Comparison of ENCODE assay signal across 13 cellular contexts in genomic region chr14:67221248-67221981, GRCh38. TPM values are rescaled to one million over a fixed set of nuclear protein-coding genes. Genes with fewer than 3 reads are reported as not detected.
DNase-seq lines count a peak whose midpoint lies in the region; ATAC-seq, FAIRE-seq and TF ChIP-seq lines count a peak whose summit lies in the region.
"Had no signal": no experiment of that assay in that cellular context is flagged by ENCODE, and none has a peak within 500 bp of the region (broad histone marks: within the 10 kb centered on the region; RNA-seq: fewer than 3 reads in every experiment).

No MANE protein-coding gene starts in this region.

- no peak overlapping the region for H3K56ac ChIP-seq in mesendoderm (ENCODE audit: low read length)

- H2BK5ac ChIP-seq in mesendoderm (ENCODE audit: low read length), result no peak overlapping the region

- no peak overlapping the region for H3K4me3 ChIP-seq in AG10803 (ENCODE audit: low read length)
- no peak overlapping the region for H3K4me3 ChIP-seq in bronchial epithelial cell (ENCODE audit: low read depth, low read length)
- no peak overlapping the region for H3K4me3 ChIP-seq in mesendoderm (ENCODE audit: low read length)
- no peak overlapping the region for H3K4me3 ChIP-seq in dorsolateral prefrontal cortex
- H3K4me3 ChIP-seq in kidney (ENCODE audit: low read length in 2 of 2), result no peak overlapping the region
- H3K4me3 ChIP-seq: gastrocnemius medialis had no signal

- no peak for FAIRE-seq in bronchial epithelial cell (lab: Jason Lieb, UNC)
- no peak for FAIRE-seq in kidney (lab: Jason Lieb, UNC)

- H3K27me3 ChIP-seq in bronchial epithelial cell (ENCODE audit: control insufficient read depth, insufficient read depth, low read length) (no peaks in the 10 kb centered on the region), mesendoderm (ENCODE audit: insufficient read depth, low read length, poor library complexity) (no peaks in the 10 kb centered on the region), dorsolateral prefrontal cortex (no peaks in the 10 kb centered on the region)
- H3K27me3 ChIP-seq: gastrocnemius medialis had no signal

- H2AK5ac ChIP-seq in mesendoderm (ENCODE audit: low read length), result no peak overlapping the region

- H3K79me2 ChIP-seq in mesendoderm (ENCODE audit: control insufficient read depth, insufficient read depth, low read length), result no peaks in the 10 kb centered on the region

- H3K4ac ChIP-seq in mesendoderm (ENCODE audit: low read depth, low read length), result no peak overlapping the region

- DNase-seq in AG10803 (ENCODE audit: low read depth) (peak; percentile 86), LHCN-M2 (ENCODE audit: low read depth) (peak; percentile 71), bronchial epithelial cell (ENCODE audit: low read depth) (peak; percentile 42), mesendoderm (peak; percentile 5), dorsolateral prefrontal cortex (no peak), left ventricle myocardium superior (no peak), kidney (no peak)
- DNase-seq: activated CD4-positive, alpha-beta T cell treated with anti-CD3 and anti-CD28 coated beads for 36 hours; activated naive CD4-positive, alpha-beta T cell; gastrocnemius medialis; NCI-H146 had no signal

- H3K18ac ChIP-seq in mesendoderm (ENCODE audit: low read length), result no peak overlapping the region

- no peaks in the 10 kb centered on the region for H3K79me1 ChIP-seq in mesendoderm (ENCODE audit: low read length)

- H2BK120ac ChIP-seq in mesendoderm (ENCODE audit: low read depth, low read length), result no peak overlapping the region

- ATAC-seq in HG02588 (IDR thresholded peaks at IDR 0.05; ENCODE audit: unreplicated experiment) (no peak), left ventricle myocardium superior (no peak)
- ATAC-seq: activated CD4-positive, alpha-beta T cell treated with anti-CD3 and anti-CD28 coated beads for 36 hours; gastrocnemius medialis; stimulated activated memory B cell treated with anti-CD40 and anti-IgM and Interleukin-4, amounts not matched to agents 10 μg/mL and 1 μg/mL and 100 μg/mL, for 72 hours had no signal

- H3K4me1 ChIP-seq in mesendoderm (ENCODE audit: control insufficient read depth, low read depth, low read length) (no peaks in the 10 kb centered on the region), kidney (ENCODE audit: control insufficient read depth in 1 of 2, insufficient read depth in 1 of 2, low read depth in 1 of 2, low read length in 2 of 2) (no peaks in the 10 kb centered on the region)
- H3K4me1 ChIP-seq: gastrocnemius medialis had no signal

- intact Hi-C loops in dorsolateral prefrontal cortex (cut with DNase I) (no loop called here), left ventricle myocardium superior (cut with micrococcal nuclease) (no loop called here), kidney (cut with DNase I) (no loop called here)

- no peak overlapping the region for H2BK15ac ChIP-seq in mesendoderm (replicated peaks; ENCODE audit: low read depth)

- H3K9ac ChIP-seq in mesendoderm (ENCODE audit: low read length), result no peak overlapping the region
- H3K9ac ChIP-seq in kidney (ENCODE audit: low read length in 2 of 2), result no peak overlapping the region

- no peak overlapping the region for H4K5ac ChIP-seq in mesendoderm (ENCODE audit: low read length)

- TF ChIP-seq CTCF in AG10803 (conservative IDR thresholded peaks at IDR 0.05; ENCODE audit: low read length) (no peak), bronchial epithelial cell (IDR thresholded peaks at IDR 0.05; ENCODE audit: insufficient read depth, low read length, severe bottlenecking) (no peak), dorsolateral prefrontal cortex (IDR thresholded peaks at IDR 0.05 in 54 of 56, conservative IDR thresholded peaks at IDR 0.05 in 2 of 56; ENCODE audit: low read depth in 1 of 56, partially characterized antibody in 56 of 56) (no peak), kidney (IDR thresholded peaks at IDR 0.05; ENCODE audit: borderline replicate concordance, extremely low read depth, insufficient read depth) (no peak)

- H3K9me3 ChIP-seq in kidney (ENCODE audit: control insufficient read depth in 1 of 2, low read length in 2 of 2), result no peaks in the 10 kb centered on the region
- H3K9me3 ChIP-seq: gastrocnemius medialis had no signal

- H4K8ac ChIP-seq in mesendoderm (ENCODE audit: low read depth, low read length), result no peak overlapping the region

- no peaks in the 10 kb centered on the region for H3K36me3 ChIP-seq in bronchial epithelial cell (ENCODE audit: control insufficient read depth, insufficient read depth, low read length)
- no peaks in the 10 kb centered on the region for H3K36me3 ChIP-seq in mesendoderm (ENCODE audit: control insufficient read depth, insufficient read depth, low read length)
- H3K36me3 ChIP-seq in kidney (ENCODE audit: control insufficient read depth in 1 of 2, insufficient read depth in 2 of 2, low read length in 2 of 2), result no peaks in the 10 kb centered on the region
- H3K36me3 ChIP-seq: gastrocnemius medialis had no signal

- H3K23ac ChIP-seq in mesendoderm (ENCODE audit: low read length), result no peak overlapping the region

- no CpG with 5 or more reads among the region's 6 CpGs for WGBS in mesendoderm (ENCODE audit: extremely low coverage, insufficient coverage, low lambda C conversion rate)

- no peak overlapping the region for H3K27ac ChIP-seq in mesendoderm (ENCODE audit: low read depth, low read length)
- no peak overlapping the region for H3K27ac ChIP-seq in dorsolateral prefrontal cortex
- H3K27ac ChIP-seq in kidney (ENCODE audit: low read depth in 2 of 2, low read length in 2 of 2), result no peak overlapping the region
- H3K27ac ChIP-seq: gastrocnemius medialis had no signal

- no peak overlapping the region for H3K4me2 ChIP-seq in mesendoderm (ENCODE audit: low read length)

RNA-seq across cellular contexts. Expression of gene PALS1, which starts 19.8 kb away (rescaled TPM):
- total RNA-seq in LHCN-M2 (2014; rRNA removed) (23.8 and 25.2 TPM in 2 replicates), bronchial epithelial cell (11.1 and 15.3 TPM in 2 replicates), dorsolateral prefrontal cortex (10 to 100 TPM; 33.2 to 92.8 (median 47.3) TPM), left ventricle myocardium superior (16.2 TPM), kidney (33.3 TPM)
- polyA plus RNA-seq in LHCN-M2 (2012), result 23.1 TPM
- 14.7 TPM for polyA plus RNA-seq in mesendoderm (2013, experiment 1 of 2)
- 14.1 TPM for polyA plus RNA-seq in mesendoderm (2013, experiment 2 of 2)
- polyA plus RNA-seq in kidney (ENCODE audit: insufficient read depth, low read depth, low replicate concordance), result 20.6 TPM

RNA-seq across cellular contexts. Expression of gene GARIN2, which starts 32.2 kb away (rescaled TPM):
- total RNA-seq in LHCN-M2 (2014; rRNA removed) (not detected in 2 replicates), bronchial epithelial cell (not detected in 2 replicates), dorsolateral prefrontal cortex (1 to 10 TPM in 59 of 120 experiments, under 1 TPM in 52, not detected in 9; 0.23 to 3.8 (median 1.1) TPM), left ventricle myocardium superior (not detected), kidney (0.28 TPM)
- not detected for polyA plus RNA-seq in LHCN-M2 (2012)
- polyA plus RNA-seq in mesendoderm (2013, experiment 1 of 2), result 1.2 TPM
- polyA plus RNA-seq in mesendoderm (2013, experiment 2 of 2), result 1.3 TPM
- 0.67 TPM for polyA plus RNA-seq in kidney (ENCODE audit: insufficient read depth, low read depth, low replicate concordance)
- total RNA-seq: activated CD4-positive, alpha-beta T cell treated with anti-CD3 and anti-CD28 coated beads for 36 hours; gastrocnemius medialis had no signal

Comparison
In these comparisons a context has a peak if more than half of its experiments do, and no peak if none do; other contexts are left out.
1. DNase-seq: peak in AG10803 (single experiment), LHCN-M2 (single experiment), bronchial epithelial cell (single experiment) and mesendoderm (single experiment); none in dorsolateral prefrontal cortex (0 of 10), left ventricle myocardium superior (single experiment) and kidney (single experiment).